8 cellular contexts compared by ENCODE assay signal in the genomic region with DNA sequence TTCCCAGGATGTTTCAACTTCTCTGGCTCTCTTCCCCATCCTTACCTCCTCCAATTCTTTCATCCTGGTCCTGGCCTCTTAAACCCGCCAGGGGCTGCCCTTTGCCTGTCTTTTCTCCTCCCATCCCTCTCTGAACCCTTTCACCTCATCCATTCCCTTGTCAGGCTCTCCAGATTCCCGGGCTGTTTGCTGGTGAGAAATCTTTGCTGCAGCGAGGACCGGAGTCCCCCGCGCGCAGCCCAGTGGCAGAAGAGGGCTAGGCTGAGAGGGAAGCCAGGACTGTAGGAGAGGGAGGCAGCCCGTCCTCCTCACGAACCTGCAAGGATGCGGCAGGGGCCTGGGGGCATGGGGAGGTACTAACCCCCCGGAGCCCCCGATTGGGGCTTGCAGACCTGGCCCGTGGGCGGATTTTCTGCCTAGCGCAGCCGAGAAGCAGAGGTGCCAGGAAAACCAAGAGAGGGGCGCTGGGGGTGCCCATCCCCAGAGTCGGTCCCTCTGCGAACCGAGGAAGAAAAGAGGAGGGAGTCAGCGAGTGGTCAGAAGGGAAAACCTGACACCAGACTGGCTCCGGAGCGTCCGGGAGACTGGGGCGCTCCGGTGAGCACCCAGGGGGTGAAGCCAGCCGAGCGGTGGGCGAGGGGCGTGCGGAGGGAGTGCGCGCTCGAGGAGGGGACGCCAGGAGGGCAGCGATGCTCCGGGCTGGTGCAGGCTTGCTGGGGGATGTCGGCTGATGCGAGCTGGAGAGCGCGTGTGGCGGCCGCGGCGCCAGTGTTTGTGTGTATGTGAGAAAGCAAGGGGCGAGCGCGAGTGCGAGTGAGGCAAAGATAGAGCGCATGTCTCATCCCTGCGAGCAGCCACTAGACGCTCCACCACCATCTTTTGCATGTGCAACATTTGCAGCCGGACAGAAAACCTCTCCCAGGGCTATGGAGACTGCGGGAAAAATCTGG. TPM values are rescaled to one million over a fixed set of nuclear protein-coding genes. Genes with fewer than 3 reads are reported as not detected.
DNase-seq lines count a peak whose midpoint lies in the region; ATAC-seq and TF ChIP-seq lines count a peak whose summit lies in the region.

A gene (plus strand): TSS at position 242 of the 950 bp plus-strand sequence. CDS start 925 bp downstream, outside the sequence.

- DNase-seq in stimulated activated CD4-positive, alpha-beta T cell treated with anti-CD3 and anti-CD28 coated beads, Interleukin-1b, Interleukin-23, amount 100 ng/mL, for 48 hours: peak; percentile 5
- no peak for DNase-seq in stimulated activated CD4-positive, alpha-beta T cell treated with anti-CD3 and anti-CD28 coated beads, Interleukin-12 subunit alpha, Interleukin-12 subunit beta, amount 100 ng/mL, for 4 hours
- DNase-seq in SK-N-DZ (ENCODE audit: low spot score) (peak; percentile 78), epithelial cell of proximal tubule (ENCODE audit: low read depth) (no peak), aorta (peak; percentile 58 to 79)

- H3K27me3 ChIP-seq in mucosa of rectum (ENCODE audit: control insufficient read depth in 2 of 2, insufficient read depth in 2 of 2, low read length in 2 of 2) (peaks cover 13 to 15% of the 10 kb centered on the region in 2 donors), aorta (ENCODE audit: control insufficient read depth in 1 of 2, insufficient read depth in 2 of 2, low read length in 1 of 2) (peaks cover 0 to 2% of the 10 kb centered on the region in 2 donors)

- H3K27ac ChIP-seq in mucosa of rectum (ENCODE audit: low read depth in 2 of 2, low read length in 2 of 2): no peak within 1 kb of the TSS
- no peak within 1 kb of the TSS for H3K27ac ChIP-seq in aorta (ENCODE audit: low read depth in 1 of 2, low read length in 2 of 2)

- TF ChIP-seq CTCF in epithelial cell of proximal tubule (conservative IDR thresholded peaks at IDR 0.05; ENCODE audit: low read depth, low read length): peak; percentile 39

- no peaks in the 10 kb centered on the region for H3K4me1 ChIP-seq in mucosa of rectum (ENCODE audit: control insufficient read depth in 2 of 2, insufficient read depth in 2 of 2, low read length in 2 of 2)
- no peaks in the 10 kb centered on the region for H3K4me1 ChIP-seq in aorta (ENCODE audit: control insufficient read depth in 1 of 2, insufficient read depth in 2 of 2, low read length in 2 of 2)

- ATAC-seq in aorta (ENCODE audit: low FRiP score) (peak; percentile 57), GM21447 (IDR thresholded peaks at IDR 0.05; ENCODE audit: unreplicated experiment) (no peak), GM19467 (IDR thresholded peaks at IDR 0.05; ENCODE audit: unreplicated experiment) (no peak)

- intact Hi-C loops in aorta (cut with DNase I): no loop called here

- H3K4me3 ChIP-seq in epithelial cell of proximal tubule (ENCODE audit: low read depth, low read length): peak within 1 kb of the TSS; percentile 53
- H3K4me3 ChIP-seq in mucosa of rectum (ENCODE audit: low read length in 2 of 2): peak within 1 kb of the TSS; percentile 35 to 43
- no peak within 1 kb of the TSS for H3K4me3 ChIP-seq in aorta (ENCODE audit: low read length in 2 of 2)

- H3K9me3 ChIP-seq in mucosa of rectum (ENCODE audit: control insufficient read depth in 2 of 2, low read length in 2 of 2) (no peaks in the 10 kb centered on the region), aorta (ENCODE audit: control insufficient read depth, low read length) (no peaks in the 10 kb centered on the region)

- H3K9ac ChIP-seq in mucosa of rectum (ENCODE audit: low read depth in 1 of 2, low read length in 2 of 2): no peak within 1 kb of the TSS

- 0 to 1% methylated on average over 54 of the region's 54 CpGs for WGBS in aorta, 2 donors

- H3K36me3 ChIP-seq in mucosa of rectum (ENCODE audit: control insufficient read depth in 2 of 2, insufficient read depth in 2 of 2, low read length in 2 of 2): no peaks in the 10 kb centered on the region
- no peaks in the 10 kb centered on the region for H3K36me3 ChIP-seq in aorta (ENCODE audit: control insufficient read depth in 1 of 2, insufficient read depth in 2 of 2, low read length in 1 of 2)

RNA-seq across cellular contexts. Expression of the gene that starts here (rescaled TPM):
- polyA plus RNA-seq in SK-N-DZ (2014; cell fraction: cytosol; rRNA removed): 42.5 and 43.3 TPM in 2 replicates
- polyA plus RNA-seq in SK-N-DZ (2014; cell fraction: nucleus; rRNA removed): 28.9 and 39.9 TPM in 2 replicates
- total RNA-seq in epithelial cell of proximal tubule (0.69 TPM in 1 of 2 replicates, not detected in the other), aorta (1 to 10 TPM in 1 of 2 donors, not detected in 1; 3.7 TPM)
- polyA plus RNA-seq in aorta: under 1 TPM in 1 of 2 donors, not detected in 1; 0.38 TPM

Comparison
In these comparisons a context has a peak if more than half of its experiments do, and no peak if none do; other contexts are left out.
1. DNase-seq: peak in stimulated activated CD4-positive, alpha-beta T cell treated with anti-CD3 and anti-CD28 coated beads, Interleukin-1b, Interleukin-23, amount 100 ng/mL, for 48 hours (single experiment), SK-N-DZ (single experiment) and aorta (2 of 2); none in stimulated activated CD4-positive, alpha-beta T cell treated with anti-CD3 and anti-CD28 coated beads, Interleukin-12 subunit alpha, Interleukin-12 subunit beta, amount 100 ng/mL, for 4 hours (single experiment) and epithelial cell of proximal tubule (single experiment).
2. H3K4me3 ChIP-seq: peak in epithelial cell of proximal tubule (single experiment) and mucosa of rectum (2 of 2); none in aorta (0 of 2).